Comparison of ENCODE assay signal across 9 cellular contexts in the genomic region with DNA sequence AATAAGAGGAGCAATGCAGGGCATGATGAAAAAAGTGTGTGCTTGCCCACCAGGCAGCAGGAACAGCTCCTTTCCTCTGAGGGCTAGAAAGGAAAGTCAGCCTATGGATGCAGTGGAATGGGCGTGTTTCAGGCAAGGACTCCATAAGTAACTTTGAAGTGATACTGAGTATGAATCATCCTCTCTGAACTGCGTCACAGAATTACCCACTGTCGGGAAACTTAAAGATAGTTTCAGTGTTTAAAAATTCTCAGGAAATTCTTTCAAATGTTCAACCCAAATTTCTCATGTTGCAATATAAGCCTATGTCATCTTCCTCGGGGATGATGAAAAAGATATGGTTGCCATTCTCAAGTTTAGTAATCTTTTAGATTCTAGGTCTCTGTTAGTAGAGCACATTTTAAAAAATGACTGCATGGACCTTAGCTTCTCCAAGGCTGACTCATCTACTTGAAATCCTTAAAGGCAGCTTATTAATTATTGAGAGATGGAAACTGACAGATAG. TPM values are rescaled to one million over a fixed set of nuclear protein-coding genes. Genes with fewer than 3 reads are reported as not detected.
DNase-seq lines count a peak whose midpoint lies in the region; ATAC-seq and TF ChIP-seq lines count a peak whose summit lies in the region.
"Had no signal": no experiment of that assay in that cellular context is flagged by ENCODE, and none has a peak within 500 bp of the region (broad histone marks: within the 10 kb centered on the region; RNA-seq: fewer than 3 reads in every experiment).

No MANE protein-coding gene starts in this region.

- no peak for DNase-seq in natural killer cell treated with Interleukin-12 subunit alpha and Interleukin-12 subunit beta and Interleukin-15 and Interleukin-18, amount 100 ng/mL, for 72 hours (ENCODE audit: low spot score)
- no peak for DNase-seq in natural killer cell
- peak in 1 of 2 experiments; percentile 55 for DNase-seq in SJSA1 (ENCODE audit: low read depth in 1 of 2, low spot score in 2 of 2)
- peak; percentile 97 for DNase-seq in fibroblast of mammary gland (ENCODE audit: low read depth)
- no peak for DNase-seq in stimulated activated naive CD8-positive, alpha-beta T cell treated with anti-CD3 and anti-CD28 coated beads, Interleukin-15, amount 100 ng/mL, for 72 hours
- DNase-seq in Peyer's patch, result no peak
- DNase-seq in activated gamma-delta T cell (lab: John Stamatoyannopoulos, UW), result no peak
- no peak for DNase-seq in GM23338 (ENCODE audit: low spot score)

- H3F3A ChIP-seq in GM23338 (replicated peaks; ENCODE audit: low read depth), result no peaks in the 10 kb centered on the region

- H3K4me2 ChIP-seq in GM23338, result no peak overlapping the region

- TF ChIP-seq POLR2A in Peyer's patch (IDR thresholded peaks at IDR 0.05), result no peak

- H3K27me3 ChIP-seq in SJSA1 (replicated peaks) (no peaks in the 10 kb centered on the region), Peyer's patch (no peaks in the 10 kb centered on the region), GM23338 (ENCODE audit: insufficient read depth) (no peaks in the 10 kb centered on the region)
- H3K27me3 ChIP-seq: esophagus muscularis mucosa had no signal

- peak overlapping the region in 1 of 2 donors; percentile 48 for H3K27ac Mint-ChIP-seq in natural killer cell treated with Interleukin-12 subunit alpha and Interleukin-12 subunit beta and Interleukin-15 and Interleukin-18, amount 100 ng/mL, for 72 hours
- H3K27ac Mint-ChIP-seq in natural killer cell (no peak overlapping the region), GM23338 (no peak overlapping the region)
- no peak overlapping the region for H3K27ac Mint-ChIP-seq in stimulated activated naive CD8-positive, alpha-beta T cell treated with anti-CD3 and anti-CD28 coated beads, Interleukin-15, amount 100 ng/mL, for 72 hours

- H3K4me3 Mint-ChIP-seq in natural killer cell treated with Interleukin-12 subunit alpha and Interleukin-12 subunit beta and Interleukin-15 and Interleukin-18, amount 100 ng/mL, for 72 hours, result peak overlapping the region; percentile 5
- H3K4me3 Mint-ChIP-seq in natural killer cell (no peak overlapping the region), GM23338 (no peak overlapping the region)
- no peak overlapping the region for H3K4me3 Mint-ChIP-seq in stimulated activated naive CD8-positive, alpha-beta T cell treated with anti-CD3 and anti-CD28 coated beads, Interleukin-15, amount 100 ng/mL, for 72 hours

- H3K4me3 ChIP-seq in SJSA1, result no peak overlapping the region
- H3K4me3 ChIP-seq in fibroblast of mammary gland (ENCODE audit: control insufficient read depth, low read depth, low read length), result peak overlapping the region; percentile 13
- H3K4me3 ChIP-seq in Peyer's patch, result no peak overlapping the region
- no peak overlapping the region for H3K4me3 ChIP-seq in GM23338
- H3K4me3 ChIP-seq: esophagus muscularis mucosa had no signal

- H3K36me3 ChIP-seq in SJSA1 (peaks cover 21% of the 10 kb centered on the region), Peyer's patch (no peaks in the 10 kb centered on the region), GM23338 (ENCODE audit: insufficient read depth) (no peaks in the 10 kb centered on the region; the same call in 1 of the 2 replicates)

- H3K9me3 Mint-ChIP-seq in natural killer cell treated with Interleukin-12 subunit alpha and Interleukin-12 subunit beta and Interleukin-15 and Interleukin-18, amount 100 ng/mL, for 72 hours, result no peaks in the 10 kb centered on the region
- H3K9me3 Mint-ChIP-seq in natural killer cell (no peaks in the 10 kb centered on the region), GM23338 (no peaks in the 10 kb centered on the region; the same call in 2 of the 3 replicates)
- no peaks in the 10 kb centered on the region for H3K9me3 Mint-ChIP-seq in stimulated activated naive CD8-positive, alpha-beta T cell treated with anti-CD3 and anti-CD28 coated beads, Interleukin-15, amount 100 ng/mL, for 72 hours

- H3K27ac ChIP-seq in SJSA1, result peak overlapping the region; percentile 55
- no peak overlapping the region for H3K27ac ChIP-seq in Peyer's patch
- no peak overlapping the region for H3K27ac ChIP-seq in GM23338 (ENCODE audit: low read depth)
- H3K27ac ChIP-seq: esophagus muscularis mucosa had no signal

- peaks cover 0 to 6% of the 10 kb centered on the region in 2 donors for H3K4me1 Mint-ChIP-seq in natural killer cell treated with Interleukin-12 subunit alpha and Interleukin-12 subunit beta and Interleukin-15 and Interleukin-18, amount 100 ng/mL, for 72 hours (ENCODE audit: low read depth in 2 of 2)
- no peaks in the 10 kb centered on the region for H3K4me1 Mint-ChIP-seq in natural killer cell
- no peaks in the 10 kb centered on the region for H3K4me1 Mint-ChIP-seq in stimulated activated naive CD8-positive, alpha-beta T cell treated with anti-CD3 and anti-CD28 coated beads, Interleukin-15, amount 100 ng/mL, for 72 hours
- H3K4me1 Mint-ChIP-seq in GM23338, result peaks cover 31% of the 10 kb centered on the region

- H2AFZ ChIP-seq in GM23338, result no peak overlapping the region

- H4K20me1 ChIP-seq in GM23338 (replicated peaks; ENCODE audit: insufficient read depth), result no peaks in the 10 kb centered on the region

- H3K36me3 Mint-ChIP-seq in natural killer cell treated with Interleukin-12 subunit alpha and Interleukin-12 subunit beta and Interleukin-15 and Interleukin-18, amount 100 ng/mL, for 72 hours, result peaks cover 6% of the 10 kb centered on the region
- H3K36me3 Mint-ChIP-seq in natural killer cell, result peaks cover 12% of the 10 kb centered on the region
- peaks cover 29% of the 10 kb centered on the region for H3K36me3 Mint-ChIP-seq in GM23338 (ENCODE audit: low read depth)

- H3K27me3 Mint-ChIP-seq in natural killer cell treated with Interleukin-12 subunit alpha and Interleukin-12 subunit beta and Interleukin-15 and Interleukin-18, amount 100 ng/mL, for 72 hours, result no peaks in the 10 kb centered on the region
- H3K27me3 Mint-ChIP-seq in natural killer cell (ENCODE audit: low read depth in 2 of 2) (no peaks in the 10 kb centered on the region), GM23338 (ENCODE audit: insufficient read depth, low read depth, poor library complexity) (peaks cover 4% of the 10 kb centered on the region)
- no peaks in the 10 kb centered on the region for H3K27me3 Mint-ChIP-seq in stimulated activated naive CD8-positive, alpha-beta T cell treated with anti-CD3 and anti-CD28 coated beads, Interleukin-15, amount 100 ng/mL, for 72 hours

- intact Hi-C loops in natural killer cell (cut with micrococcal nuclease), result no loop called here

- TF ChIP-seq CTCF in natural killer cell (IDR thresholded peaks at IDR 0.05) (no peak), fibroblast of mammary gland (conservative IDR thresholded peaks at IDR 0.05; ENCODE audit: control insufficient read depth, insufficient read depth, low read depth, low read length) (no peak), Peyer's patch (IDR thresholded peaks at IDR 0.05) (no peak), GM23338 (conservative IDR thresholded peaks at IDR 0.05; ENCODE audit: low read depth in 2 of 2) (no peak)

- no peaks in the 10 kb centered on the region for H3K79me2 ChIP-seq in GM23338 (replicated peaks; ENCODE audit: insufficient read depth)

- ATAC-seq in natural killer cell treated with Interleukin-12 subunit alpha and Interleukin-12 subunit beta and Interleukin-15 and Interleukin-18, amount 100 ng/mL, for 72 hours, result peak in 1 of 2 donors; percentile 78
- no peak for ATAC-seq in natural killer cell
- ATAC-seq in stimulated activated naive CD8-positive, alpha-beta T cell treated with anti-CD3 and anti-CD28 coated beads, Interleukin-15, amount 100 ng/mL, for 72 hours, result peak; percentile 90
- ATAC-seq in GM23338, result no peak

- H3K4me1 ChIP-seq in SJSA1 (replicated peaks) (peaks cover 10% of the 10 kb centered on the region), Peyer's patch (no peaks in the 10 kb centered on the region), GM23338 (ENCODE audit: insufficient read depth) (no peaks in the 10 kb centered on the region)
- H3K4me1 ChIP-seq: esophagus muscularis mucosa had no signal

- no peaks in the 10 kb centered on the region for H3K9me3 ChIP-seq in SJSA1 (replicated peaks)
- no peaks in the 10 kb centered on the region for H3K9me3 ChIP-seq in Peyer's patch
- H3K9me3 ChIP-seq: esophagus muscularis mucosa had no signal

- H3K9me2 ChIP-seq in GM23338 (ENCODE audit: insufficient read depth), result peaks cover 5% of the 10 kb centered on the region; the same call in 1 of the 2 replicates

TF ChIP-seq in GM23338, 12 proteins besides CTCF, POLR2A, EP300 and RAD21 (continues in another document):
- no peak for TF ChIP-seq POLR2AphosphoS5 (IDR thresholded peaks at IDR 0.05; ENCODE audit: low read depth)
- no peak for TF ChIP-seq EZH2phosphoT487 (IDR thresholded peaks at IDR 0.05; ENCODE audit: unreplicated experiment)
- TF ChIP-seq JUNB (IDR thresholded peaks at IDR 0.05; ENCODE audit: unreplicated experiment), result no peak

RNA-seq across cellular contexts. Expression of gene PTCD2, which starts 27.7 kb away (rescaled TPM):
- total RNA-seq in natural killer cell treated with Interleukin-12 subunit alpha and Interleukin-12 subunit beta and Interleukin-15 and Interleukin-18, amount 100 ng/mL, for 72 hours, result 10 to 100 TPM in 1 of 2 donors, 1 to 10 TPM in 1; 8.0 to 11.3 TPM
- total RNA-seq in natural killer cell, result 1 to 10 TPM; 4.9 to 5.9 (median 5.0) TPM
- 9.8 and 11.7 TPM in 2 replicates for total RNA-seq in SJSA1 (2014; rRNA removed; shearing (Covaris generic))
- total RNA-seq in Peyer's patch, result 10 to 100 TPM in 2 of 4 donors, 1 to 10 TPM in 2; 4.0 to 13.2 (median 8.7) TPM
- 11.3 and 14.5 TPM in 2 replicates for total RNA-seq in GM23338 (2014; rRNA removed; shearing (Covaris generic))
- polyA plus RNA-seq in GM23338 (2016; fragmentation: Nextera tagmentation; extraction: Ambion mirVana), result 4.3 and 8.8 TPM in 2 replicates

RNA-seq across cellular contexts. Expression of gene MRPS27, which starts 27.8 kb away (rescaled TPM):
- total RNA-seq in natural killer cell treated with Interleukin-12 subunit alpha and Interleukin-12 subunit beta and Interleukin-15 and Interleukin-18, amount 100 ng/mL, for 72 hours, result 10 to 100 TPM; 43.1 to 61.0 TPM
- total RNA-seq in natural killer cell, result 10 to 100 TPM; 25.5 to 36.5 (median 36.3) TPM
- 55.3 and 57.3 TPM in 2 replicates for total RNA-seq in SJSA1 (2014; rRNA removed; shearing (Covaris generic))
- 10 to 100 TPM; 20.8 to 39.6 (median 24.7) TPM for total RNA-seq in Peyer's patch
- 128 and 141 TPM in 2 replicates for total RNA-seq in GM23338 (2014; rRNA removed; shearing (Covaris generic))
- 53.2 TPM in 2 replicates for polyA plus RNA-seq in GM23338 (2016; fragmentation: Nextera tagmentation; extraction: Ambion mirVana)
